ENCODE assay signal across 16 cellular contexts in the genomic region with DNA sequence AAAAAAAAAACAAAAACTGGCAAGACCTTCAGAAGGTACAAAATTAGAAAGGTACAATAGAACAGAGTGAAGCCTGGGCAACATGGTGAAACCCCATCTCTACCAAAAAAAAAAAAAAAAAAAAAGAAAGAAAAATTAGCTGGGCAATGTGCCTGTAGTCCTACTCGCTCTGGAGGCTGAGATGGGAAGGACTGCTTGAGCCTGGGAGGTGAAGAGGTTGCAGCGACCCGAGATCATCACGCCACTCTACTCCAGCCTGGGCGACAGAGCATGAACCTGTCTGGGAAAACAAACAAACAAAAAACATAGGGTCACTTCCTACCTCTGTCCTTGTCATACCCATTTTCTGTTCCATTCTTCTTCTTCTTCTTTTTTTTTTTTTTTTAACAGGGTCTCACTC. TPM values are rescaled to one million over a fixed set of nuclear protein-coding genes. Genes with fewer than 3 reads are reported as not detected.
DNase-seq lines count a peak whose midpoint lies in the region; ATAC-seq and TF ChIP-seq lines count a peak whose summit lies in the region.
"Had no signal": no experiment of that assay in that cellular context is flagged by ENCODE, and none has a peak within 500 bp of the region (broad histone marks: within the 10 kb centered on the region; RNA-seq: fewer than 3 reads in every experiment).

No MANE protein-coding gene starts in this region.

- H4K20me1 ChIP-seq in IMR-90 (ENCODE audit: insufficient read depth, low read length): no peaks in the 10 kb centered on the region

- H3K9me3 ChIP-seq in IMR-90 (ENCODE audit: control insufficient read depth, insufficient read depth, low read length): peaks cover 2% of the 10 kb centered on the region; the same call in 1 of the 2 replicates
- H3K9me3 ChIP-seq in ascending aorta: no peaks in the 10 kb centered on the region
- no peaks in the 10 kb centered on the region for H3K9me3 ChIP-seq in naive thymus-derived CD4-positive, alpha-beta T cell (ENCODE audit: control insufficient read depth in 2 of 3, low read length in 3 of 3)
- no peaks in the 10 kb centered on the region for H3K9me3 ChIP-seq in thyroid gland
- H3K9me3 ChIP-seq: MG63, suprapubic skin had no signal

- peak overlapping the region in 5 of 9 donors; percentile 6 to 81 (median 73) for H3K27ac Mint-ChIP-seq in naive thymus-derived CD4-positive, alpha-beta T cell
- H3K27ac Mint-ChIP-seq: activated CD4-positive, alpha-beta memory T cell treated with anti-CD3 and anti-CD28 coated beads, Interleukin-2, amount 10 ng/mL, durations not matched to agents 7 days and 5 days had no signal

- H3K9me3 Mint-ChIP-seq in naive thymus-derived CD4-positive, alpha-beta T cell: peaks cover 0 to 1% (median 0%) of the 10 kb centered on the region in 11 donors
- H3K9me3 Mint-ChIP-seq: activated CD4-positive, alpha-beta memory T cell treated with anti-CD3 and anti-CD28 coated beads, Interleukin-2, amount 10 ng/mL, durations not matched to agents 7 days and 5 days; nephron progenitor cell had no signal

- H3K4me1 ChIP-seq in IMR-90 (ENCODE audit: control insufficient read depth, insufficient read depth, low read length) (peaks cover 3% of the 10 kb centered on the region; the same call in 1 of the 2 replicates), ascending aorta (peaks cover 0 to 32% of the 10 kb centered on the region in 2 donors), thyroid gland (peaks cover 10 to 14% of the 10 kb centered on the region in 2 donors)
- peaks cover 3 to 6% of the 10 kb centered on the region in 2 donors for H3K4me1 ChIP-seq in naive thymus-derived CD4-positive, alpha-beta T cell (ENCODE audit: control insufficient read depth in 2 of 2, insufficient read depth in 2 of 2, low read length in 2 of 2)

- no peak overlapping the region for H3K18ac ChIP-seq in IMR-90 (ENCODE audit: low read depth, low read length)

- TF ChIP-seq RAD21 in IMR-90 (IDR thresholded peaks at IDR 0.05; ENCODE audit: low read length): no peak

- H2BK120ac ChIP-seq in IMR-90 (ENCODE audit: low read depth, low read length): peak overlapping the region; percentile 99

- no peak overlapping the region; the same call in 1 of the 2 replicates for H4K5ac ChIP-seq in IMR-90 (ENCODE audit: low read depth, low read length)

- H3K36me3 ChIP-seq in IMR-90 (ENCODE audit: control insufficient read depth, insufficient read depth, low read length): peaks cover 10% of the 10 kb centered on the region
- peaks cover 3 to 8% of the 10 kb centered on the region in 2 donors for H3K36me3 ChIP-seq in ascending aorta
- peaks cover 0 to 9% (median 6%) of the 10 kb centered on the region in 3 experiments for H3K36me3 ChIP-seq in naive thymus-derived CD4-positive, alpha-beta T cell (ENCODE audit: control insufficient read depth in 2 of 3, insufficient read depth in 3 of 3, low read length in 3 of 3)
- H3K36me3 ChIP-seq in thyroid gland: peaks cover 0 to 4% of the 10 kb centered on the region in 2 donors

- H3K56ac ChIP-seq in IMR-90 (ENCODE audit: extremely low read depth, insufficient read depth, low read length): no peak overlapping the region

- H3K14ac ChIP-seq in IMR-90 (replicated peaks; ENCODE audit: low read depth, low read length): peak overlapping the region; percentile 98

- peak overlapping the region in 1 of 10 donors; percentile 8 for H3K4me3 Mint-ChIP-seq in naive thymus-derived CD4-positive, alpha-beta T cell
- H3K4me3 Mint-ChIP-seq: activated CD4-positive, alpha-beta memory T cell treated with anti-CD3 and anti-CD28 coated beads, Interleukin-2, amount 10 ng/mL, durations not matched to agents 7 days and 5 days; nephron progenitor cell had no signal

- H3K27ac ChIP-seq in IMR-90 (ENCODE audit: insufficient read depth, low read length) (peak overlapping the region; percentile 45; the same call in 1 of the 2 replicates), ascending aorta (peak overlapping the region; percentile 84 to 89), thyroid gland (peak overlapping the region in 2 of 3 donors; percentile 67 to 80)
- H3K27ac ChIP-seq in naive thymus-derived CD4-positive, alpha-beta T cell (ENCODE audit: low read depth, low read length): no peak overlapping the region
- H3K27ac ChIP-seq: SK-N-MC had no signal

- H3K4me3 ChIP-seq in IMR-90 (ENCODE audit: insufficient read depth, low read depth, low read length): no peak overlapping the region
- no peak overlapping the region for H3K4me3 ChIP-seq in ascending aorta
- H3K4me3 ChIP-seq in naive thymus-derived CD4-positive, alpha-beta T cell (ENCODE audit: low read length): no peak overlapping the region
- no peak overlapping the region for H3K4me3 ChIP-seq in thyroid gland (replicated peaks in 1 of 3)
- H3K4me3 ChIP-seq in foreskin fibroblast (ENCODE audit: low read depth in 1 of 2, low read length in 2 of 2): no peak overlapping the region
- H3K4me3 ChIP-seq: MG63, SK-N-MC, suprapubic skin had no signal

- peak overlapping the region; percentile 83 to 97; a peak in 2 of 4 replicates for H4K8ac ChIP-seq in IMR-90 (ENCODE audit: low read depth in 2 of 2, low read length in 2 of 2)

- dilution Hi-C loops in IMR-90 (cut with HindIII; ENCODE audit: low sequenced_read_pairs, unreplicated experiment): no loop called here

- H2BK15ac ChIP-seq in IMR-90 (ENCODE audit: low read depth, low read length): peak overlapping the region; percentile 99; the same call in 2 of the 3 replicates

- peaks cover 0 to 31% of the 10 kb centered on the region in 2 experiments; a peak in 2 of 4 replicates for H3K79me1 ChIP-seq in IMR-90 (ENCODE audit: low read depth in 1 of 2, low read length in 2 of 2)

- no peak for TF ChIP-seq POLR2A in IMR-90 (IDR thresholded peaks at IDR 0.05; ENCODE audit: low read depth, low read length)
- TF ChIP-seq POLR2A in thyroid gland (IDR thresholded peaks at IDR 0.05): no peak

- H3K27me3 ChIP-seq in IMR-90 (ENCODE audit: control insufficient read depth, insufficient read depth, low read length) (no peaks in the 10 kb centered on the region), ascending aorta (no peaks in the 10 kb centered on the region), thyroid gland (no peaks in the 10 kb centered on the region)
- no peaks in the 10 kb centered on the region for H3K27me3 ChIP-seq in naive thymus-derived CD4-positive, alpha-beta T cell (ENCODE audit: control insufficient read depth in 2 of 2, insufficient read depth in 2 of 2, low read length in 2 of 2)
- H3K27me3 ChIP-seq: MG63, suprapubic skin had no signal

- no peaks in the 10 kb centered on the region for H3K27me3 Mint-ChIP-seq in naive thymus-derived CD4-positive, alpha-beta T cell
- H3K27me3 Mint-ChIP-seq: activated CD4-positive, alpha-beta memory T cell treated with anti-CD3 and anti-CD28 coated beads, Interleukin-2, amount 10 ng/mL, durations not matched to agents 7 days and 5 days had no signal

- BruUV-seq in IMR-90 (replicated peaks; lab: Mats Ljungman, UMichigan): no TSS peak

- H3K4ac ChIP-seq in IMR-90 (ENCODE audit: low read depth, low read length): peak overlapping the region; percentile 99

- peak overlapping the region; percentile 44; the same call in 1 of the 2 replicates for H3K23ac ChIP-seq in IMR-90 (ENCODE audit: low read depth, low read length)

- H3K9ac ChIP-seq in IMR-90 (ENCODE audit: low read depth, low read length): no peak overlapping the region

- peak overlapping the region; percentile 99; the same call in 1 of the 2 replicates for H2BK20ac ChIP-seq in IMR-90 (ENCODE audit: low read depth, low read length)

- H2BK5ac ChIP-seq in IMR-90 (ENCODE audit: low read depth, low read length, poor library complexity, severe bottlenecking): peak overlapping the region; percentile 84

- POLR2A ChIA-PET in IMR-90 (lab: Charles Lee; ENCODE audit: unreplicated experiment): no interaction called here
- POLR2A ChIA-PET in naive thymus-derived CD4-positive, alpha-beta T cell (lab: Charles Lee): no interaction called here

- no peak overlapping the region for H3K4me2 ChIP-seq in IMR-90 (ENCODE audit: low read depth, low read length)

- peaks cover 2 to 25% (median 5%) of the 10 kb centered on the region in 5 donors for H3K36me3 Mint-ChIP-seq in naive thymus-derived CD4-positive, alpha-beta T cell

- ATAC-seq in IMR-90 (ENCODE audit: low read depth): no peak
- ATAC-seq in naive thymus-derived CD4-positive, alpha-beta T cell: no peak

- TF ChIP-seq CTCF in IMR-90 (conservative IDR thresholded peaks at IDR 0.05; ENCODE audit: low read depth, low read length) (no peak), ascending aorta (IDR thresholded peaks at IDR 0.05) (no peak), thyroid gland (IDR thresholded peaks at IDR 0.05) (no peak), foreskin fibroblast (IDR thresholded peaks at IDR 0.05; ENCODE audit: low read depth, low read length) (no peak)

- no peak overlapping the region for H2AFZ ChIP-seq in IMR-90 (replicated peaks; ENCODE audit: low read length, poor library complexity)

- H4K91ac ChIP-seq in IMR-90 (ENCODE audit: insufficient read depth, low read depth, low read length): peak overlapping the region; percentile 67; the same call in 1 of the 2 replicates

- peaks cover 3% of the 10 kb centered on the region for H3K9me1 ChIP-seq in IMR-90 (ENCODE audit: insufficient read depth, low read length)

- H3K4me1 Mint-ChIP-seq in naive thymus-derived CD4-positive, alpha-beta T cell: peaks cover 0 to 14% (median 10%) of the 10 kb centered on the region in 7 donors

- CTCF ChIA-PET in IMR-90 (lab: Yijun Ruan, JAX): no interaction called here
- CTCF ChIA-PET in naive thymus-derived CD4-positive, alpha-beta T cell (lab: Charles Lee): no interaction called here

- WGBS in IMR-90 (ENCODE audit: extremely low coverage in 2 of 2, insufficient read length in 1 of 2), 2 experiments: no CpG with 5 or more reads among the region's 5 CpGs
- WGBS in thyroid gland, 2 donors: 70 to 71% methylated on average over 5 of the region's 5 CpGs

- peak overlapping the region; percentile 79 for H2AK9ac ChIP-seq in IMR-90 (replicated peaks; ENCODE audit: low read depth, low read length, poor library complexity)

- peak overlapping the region; percentile 100 for H2AK5ac ChIP-seq in IMR-90 (ENCODE audit: low read depth, low read length)

- DNase-seq in IMR-90 (no peak), ascending aorta (ENCODE audit: low spot score in 2 of 2) (no peak), thyroid gland (no peak), NCI-H187 treated with DMSO at 0.1 percent for 48 hours (lab: John Stamatoyannopoulos, UW) (no peak), foreskin fibroblast (no peak), NCI-H2171 treated with DMSO at 0.1 percent for 48 hours (lab: John Stamatoyannopoulos, UW) (no peak)
- no peak for DNase-seq in naive thymus-derived CD4-positive, alpha-beta T cell
- DNase-seq: activated CD4-positive, alpha-beta memory T cell treated with anti-CD3 and anti-CD28 coated beads, Interleukin-2, amount 10 ng/mL, durations not matched to agents 7 days and 5 days; DMS79 treated with DMSO at 0.1 percent for 48 hours; MG63; NCI-H526; nephron progenitor cell; right cardiac atrium; stimulated activated CD4-positive, alpha-beta T cell treated with anti-CD3 and anti-CD28 coated beads, Interleukin-2, amount 100 ng/mL, for 24 hours had no signal

- in situ Hi-C loops in IMR-90 (cut with MboI; ENCODE audit: low sequenced_read_pairs): no loop called here

- intact Hi-C loops in IMR-90 (cut with micrococcal nuclease): no loop called here
- intact Hi-C loops in ascending aorta (cut with DNase I): no loop called here
- intact Hi-C loops in naive thymus-derived CD4-positive, alpha-beta T cell (cut with micrococcal nuclease): no loop called here
- intact Hi-C loops in thyroid gland (cut with DNase I): no loop called here

RNA-seq across cellular contexts. Expression of a gene that starts 45.6 kb away (rescaled TPM):
- 12.7 and 14.7 TPM in 2 replicates for total RNA-seq in IMR-90 (2012; rRNA removed)
- 28.6 and 28.7 TPM in 2 replicates for polyA plus RNA-seq in IMR-90 (2012; rRNA removed)
- 20.6 and 27.7 TPM in 2 replicates for polyA plus RNA-seq in IMR-90 (2012; cell fraction: cytosol; rRNA removed)
- polyA plus RNA-seq in IMR-90 (2012; cell fraction: nucleus; rRNA removed; ENCODE audit: low replicate concordance): 59.2 and 67.7 TPM in 2 replicates
- total RNA-seq in ascending aorta: 32.9 TPM
- total RNA-seq in naive thymus-derived CD4-positive, alpha-beta T cell: 10 to 100 TPM in 1 of 5 experiments, 1 to 10 TPM in 2, under 1 TPM in 2; 0.19 to 10.2 (median 1.5) TPM
- not detected for polyA plus RNA-seq in naive thymus-derived CD4-positive, alpha-beta T cell
- 10 to 100 TPM; 45.4 to 92.4 (median 61.2) TPM for total RNA-seq in thyroid gland

RNA-seq across cellular contexts. Expression of a gene that starts 57.2 kb away (rescaled TPM):
- total RNA-seq in IMR-90 (2012; rRNA removed): 21.4 and 24.4 TPM in 2 replicates
- polyA plus RNA-seq in IMR-90 (2012; rRNA removed): 11.9 TPM in 2 replicates
- 4.6 and 5.4 TPM in 2 replicates for polyA plus RNA-seq in IMR-90 (2012; cell fraction: cytosol; rRNA removed)
- polyA plus RNA-seq in IMR-90 (2012; cell fraction: nucleus; rRNA removed; ENCODE audit: low replicate concordance): 15.0 and 31.1 TPM in 2 replicates
- total RNA-seq in ascending aorta: 18.6 TPM
- total RNA-seq in naive thymus-derived CD4-positive, alpha-beta T cell: 10 to 100 TPM; 12.0 to 20.9 (median 19.0) TPM
- 10 to 100 TPM in 1 of 2 donors, 1 to 10 TPM in 1; 5.5 to 12.3 TPM for polyA plus RNA-seq in naive thymus-derived CD4-positive, alpha-beta T cell
- total RNA-seq in thyroid gland: 10 to 100 TPM; 14.5 to 21.5 (median 16.6) TPM
